In the genomic region with DNA sequence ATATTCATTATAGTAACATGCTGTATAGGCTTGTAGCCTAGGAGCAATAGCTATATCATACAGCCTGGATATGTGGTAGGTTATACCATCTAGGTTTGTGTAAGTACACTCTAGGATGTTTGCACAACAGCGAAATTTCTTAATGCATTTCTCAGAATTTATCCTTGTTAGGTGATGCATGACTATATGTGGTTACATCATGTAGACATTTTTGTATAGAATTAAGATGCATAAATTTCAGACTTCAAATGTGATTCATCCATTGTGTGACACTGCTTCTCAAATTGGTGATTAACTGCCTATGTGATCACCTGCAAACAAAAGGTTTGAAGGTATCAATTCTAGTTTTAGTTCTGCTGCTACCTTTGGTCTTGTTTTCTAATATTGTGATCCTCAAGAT, we compare ENCODE assay signal across 23 cellular contexts.
"Had no signal": no experiment of that assay in that cellular context is flagged by ENCODE, and none has a peak within 500 bp of the region (broad histone marks: within the 10 kb centered on the region; RNA-seq: fewer than 3 reads in every experiment).

No MANE protein-coding gene starts in this region.

- H3K27me3 ChIP-seq: dorsolateral prefrontal cortex, esophagus squamous epithelium, gastroesophageal sphincter, heart left ventricle, hepatocyte, left lung had no signal

- H3K36me3 ChIP-seq: esophagus squamous epithelium, gastroesophageal sphincter, heart left ventricle, left lung, lower lobe of right lung had no signal

- H3K4me1 ChIP-seq: esophagus squamous epithelium, gastroesophageal sphincter, heart left ventricle, left lung, lower lobe of right lung had no signal

- H3K27ac ChIP-seq: coronary artery, dorsolateral prefrontal cortex, esophagus squamous epithelium, gastroesophageal sphincter, heart left ventricle, hepatocyte, left lung, lower lobe of right lung had no signal

- H3K9me3 ChIP-seq: esophagus squamous epithelium, gastroesophageal sphincter, heart left ventricle, left lung, lower lobe of right lung, mucosa of descending colon had no signal

- DNase-seq: dermis blood vessel endothelial cell; dorsolateral prefrontal cortex; effector CD4-positive, alpha-beta T cell; effector memory CD4-positive, alpha-beta T cell; esophagus squamous epithelium; foreskin fibroblast; heart left ventricle; hypothalamus; immature natural killer cell; left cardiac atrium; left lung; left ventricle myocardium superior; lower lobe of right lung; mesenchymal stem cell; mucosa of descending colon; naive B cell had no signal

- FAIRE-seq: colon, endothelial cell of umbilical vein, islet of Langerhans, keratinocyte had no signal

- H3K4me3 ChIP-seq: coronary artery, dorsolateral prefrontal cortex, esophagus squamous epithelium, gastroesophageal sphincter, heart left ventricle, hepatocyte, left lung, lower lobe of right lung, mucosa of descending colon had no signal

- ATAC-seq: gastroesophageal sphincter, heart left ventricle, left cardiac atrium, left lung, left ventricle myocardium superior, lower lobe of right lung, mucosa of descending colon had no signal
